In the genomic region with DNA sequence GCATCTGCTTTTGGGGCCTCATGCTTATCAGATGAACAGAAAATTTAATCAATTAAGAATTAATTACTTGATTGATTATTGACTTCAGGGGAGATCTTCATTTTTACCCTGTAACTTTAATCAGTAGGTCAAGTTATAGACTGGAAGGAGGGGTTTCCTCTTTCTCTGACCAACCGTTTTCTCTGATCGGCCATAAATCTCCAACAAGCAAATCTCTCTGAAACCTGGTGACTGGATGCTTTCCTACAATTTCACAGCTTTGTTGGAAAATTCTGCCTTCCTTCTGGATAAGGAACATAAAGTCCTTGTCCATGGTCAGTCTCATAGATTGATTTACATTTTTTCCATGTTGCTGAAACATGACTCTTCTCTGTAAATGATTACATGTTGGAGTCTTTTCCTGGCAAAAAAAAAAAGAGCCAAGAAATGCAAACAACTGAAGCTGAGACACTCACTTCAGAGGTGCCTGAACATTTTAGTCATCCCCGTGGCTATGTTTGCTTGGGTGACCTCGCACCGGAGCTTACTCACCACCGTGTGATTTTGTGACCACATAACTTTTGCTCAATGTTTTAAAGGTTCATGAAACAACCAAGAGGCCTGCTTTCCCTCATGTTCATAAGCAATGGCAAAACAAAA, we compare ENCODE assay signal across 8 cellular contexts. TPM values are rescaled to one million over a fixed set of nuclear protein-coding genes. Genes with fewer than 3 reads are reported as not detected.
DNase-seq lines count a peak whose midpoint lies in the region; ATAC-seq and TF ChIP-seq lines count a peak whose summit lies in the region.

No MANE protein-coding gene starts in this region.

- no peaks in the 10 kb centered on the region for H3K36me3 ChIP-seq in colonic mucosa

- WGBS in lower leg skin, 2 donors, result 52 to 61% methylated on average over 6 of the region's 6 CpGs

- peaks cover 2 to 6% of the 10 kb centered on the region in 2 donors for H3K9me3 Mint-ChIP-seq in activated T-cell treated with anti-CD3 and anti-CD28 coated beads, Interleukin-2, amount 50 U/mL, for 72 hours

- no peaks in the 10 kb centered on the region for H3K27me3 ChIP-seq in colonic mucosa

- peaks cover 47% of the 10 kb centered on the region for H3K4me1 Mint-ChIP-seq in activated T-cell treated with anti-CD3 and anti-CD28 coated beads, Interleukin-2, amount 50 U/mL, for 72 hours (ENCODE audit: low read depth)

- TF ChIP-seq POLR2A in lower leg skin (IDR thresholded peaks at IDR 0.05), result no peak

- peak; percentile 56 for ATAC-seq in HG03469 (IDR thresholded peaks at IDR 0.05; ENCODE audit: unreplicated experiment)
- peak; percentile 99 for ATAC-seq in activated T-cell treated with anti-CD3 and anti-CD28 coated beads, Interleukin-2, amount 50 U/mL, for 72 hours (replicated peaks in 1 of 2)

- TF ChIP-seq CTCF in colonic mucosa (IDR thresholded peaks at IDR 0.05) (no peak), lower leg skin (IDR thresholded peaks at IDR 0.05) (no peak), coronary artery (IDR thresholded peaks at IDR 0.05) (no peak)

- intact Hi-C loops in colonic mucosa (cut with DNase I), result no loop called here
- intact Hi-C loops in lower leg skin (cut with DNase I; ENCODE audit: low total_unique reads), result no loop called here

- peak overlapping the region in 1 of 2 donors; percentile 63 for H3K4me3 Mint-ChIP-seq in activated T-cell treated with anti-CD3 and anti-CD28 coated beads, Interleukin-2, amount 50 U/mL, for 72 hours

- H3K4me3 ChIP-seq in colonic mucosa (no peak overlapping the region), lower leg skin (ENCODE audit: low read depth, poor library complexity, severe bottlenecking) (no peak overlapping the region), coronary artery (no peak overlapping the region)

- H3K27ac Mint-ChIP-seq in activated T-cell treated with anti-CD3 and anti-CD28 coated beads, Interleukin-2, amount 50 U/mL, for 72 hours, result peak overlapping the region; percentile 67

- no peak overlapping the region for H3K9ac ChIP-seq in colonic mucosa (ENCODE audit: low read depth in 2 of 2, low read length in 2 of 2)

- H3K27me3 Mint-ChIP-seq in activated T-cell treated with anti-CD3 and anti-CD28 coated beads, Interleukin-2, amount 50 U/mL, for 72 hours (ENCODE audit: low read depth), result no peaks in the 10 kb centered on the region

- peak; percentile 83 for DNase-seq in activated effector memory CD4-positive, alpha-beta T cell treated with anti-CD3 and anti-CD28 coated beads, Interleukin-2, amount 50 U/mL, for 16 hours
- DNase-seq in activated effector memory CD4-positive, alpha-beta T cell treated with Interleukin-2 at 50 U/mL for 16 hours, result no peak
- peak; percentile 78 to 83 for DNase-seq in activated T-cell treated with anti-CD3 and anti-CD28 coated beads, Interleukin-2, amount 50 U/mL, for 72 hours
- DNase-seq in kidney tubule cell (ENCODE audit: low spot score), result peak; percentile 98
- DNase-seq in colonic mucosa, result no peak
- no peak for DNase-seq in lower leg skin (ENCODE audit: low spot score in 2 of 2)
- no peak for DNase-seq in coronary artery (ENCODE audit: low spot score)

- H3K9me3 ChIP-seq in colonic mucosa, result no peaks in the 10 kb centered on the region

- no peaks in the 10 kb centered on the region for H3K4me1 ChIP-seq in colonic mucosa

- peaks cover 3 to 7% of the 10 kb centered on the region in 2 donors for H3K36me3 Mint-ChIP-seq in activated T-cell treated with anti-CD3 and anti-CD28 coated beads, Interleukin-2, amount 50 U/mL, for 72 hours (ENCODE audit: insufficient read depth in 2 of 2)

- H3K27ac ChIP-seq in colonic mucosa, result no peak overlapping the region
- H3K27ac ChIP-seq in coronary artery, result no peak overlapping the region

RNA-seq across cellular contexts. Expression of gene IRF4, which starts 31.0 kb away (rescaled TPM):
- 100 to 1,000 TPM; 554 to 602 TPM for total RNA-seq in activated T-cell treated with anti-CD3 and anti-CD28 coated beads, Interleukin-2, amount 50 U/mL, for 72 hours
- total RNA-seq in colonic mucosa (1 to 10 TPM; 4.7 to 8.8 TPM), lower leg skin (10 to 100 TPM in 1 of 4 donors, 1 to 10 TPM in 3; 6.6 to 21.2 (median 8.8) TPM)

Comparison
In these comparisons a context has a peak if more than half of its experiments do, and no peak if none do; other contexts are left out.
1. DNase-seq: peak in activated effector memory CD4-positive, alpha-beta T cell treated with anti-CD3 and anti-CD28 coated beads, Interleukin-2, amount 50 U/mL, for 16 hours (single experiment), activated T-cell treated with anti-CD3 and anti-CD28 coated beads, Interleukin-2, amount 50 U/mL, for 72 hours (2 of 2) and kidney tubule cell (single experiment); none in activated effector memory CD4-positive, alpha-beta T cell treated with Interleukin-2 at 50 U/mL for 16 hours (single experiment), colonic mucosa (single experiment), lower leg skin (0 of 2) and coronary artery (single experiment).
2. RNA of gene IRF4, which starts 31.0 kb away (total RNA-seq): 554 to 602 TPM in activated T-cell treated with anti-CD3 and anti-CD28 coated beads, Interleukin-2, amount 50 U/mL, for 72 hours; 6.6 to 21.2 TPM in lower leg skin and 4.7 to 8.8 TPM in colonic mucosa; every median in the first group is over 10 times any median in the second.